Comparison of ENCODE assay signal across 1 cellular context in the genomic region with DNA sequence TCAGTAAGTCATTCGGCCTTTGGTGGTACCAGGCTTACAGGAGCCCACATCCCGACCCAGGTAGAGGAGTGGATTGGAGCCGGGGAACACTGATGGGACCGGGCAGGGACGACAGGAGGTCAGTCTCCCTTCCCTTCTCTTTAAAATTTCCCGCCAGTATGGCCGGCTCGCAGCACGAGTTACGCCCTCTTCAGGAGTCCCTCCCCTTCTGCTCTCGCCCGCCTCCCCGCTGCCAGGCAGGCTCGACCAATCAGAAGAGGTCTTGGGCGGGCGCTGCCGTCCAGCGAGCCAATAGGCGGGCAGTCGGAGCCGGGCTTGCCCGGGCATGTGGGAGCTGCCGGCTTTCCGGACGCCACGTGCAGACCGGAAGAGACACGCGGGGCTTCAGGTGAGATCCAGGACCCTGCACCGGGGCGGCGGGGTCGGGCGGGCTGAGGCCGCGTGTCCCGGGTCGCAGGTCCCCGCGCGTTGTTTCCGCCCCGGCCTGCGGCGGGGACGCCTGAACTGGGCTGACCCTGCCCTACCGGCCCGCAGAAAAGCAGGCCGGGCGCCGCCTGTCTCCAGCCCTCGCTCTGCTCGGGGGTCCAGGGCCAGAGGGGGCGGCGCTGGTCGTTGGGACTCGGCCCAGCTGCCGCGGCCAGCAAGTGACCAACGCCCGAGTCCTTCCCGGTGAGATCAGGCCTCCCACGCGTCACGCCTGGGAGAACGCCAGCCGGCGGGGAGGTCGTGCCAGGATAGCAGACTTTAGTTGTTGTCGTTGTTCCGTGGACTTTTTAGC.
TF ChIP-seq lines count a peak whose summit lies in the region.

AEN (plus strand) TSS at position 346 of the 778 bp plus-strand sequence. CDS start 4,870 bp downstream, outside the sequence.

TF ChIP-seq in WTC11, 78 proteins besides CTCF, POLR2A, EP300 and RAD21 (continued from another document and continues in another):
- TF ChIP-seq, protein P1, sequence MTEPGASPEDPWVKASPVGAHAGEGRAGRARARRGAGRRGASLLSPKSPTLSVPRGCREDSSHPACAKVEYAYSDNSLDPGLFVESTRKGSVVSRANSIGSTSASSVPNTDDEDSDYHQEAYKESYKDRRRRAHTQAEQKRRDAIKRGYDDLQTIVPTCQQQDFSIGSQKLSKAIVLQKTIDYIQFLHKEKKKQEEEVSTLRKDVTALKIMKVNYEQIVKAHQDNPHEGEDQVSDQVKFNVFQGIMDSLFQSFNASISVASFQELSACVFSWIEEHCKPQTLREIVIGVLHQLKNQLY (CRISPR knock-in tag; IDR thresholded peaks at IDR 0.05): no peak
- no peak for TF ChIP-seq ZNF425 (CRISPR knock-in tag; conservative IDR thresholded peaks at IDR 0.05)
- TF ChIP-seq ZNF219 (CRISPR knock-in tag; IDR thresholded peaks at IDR 0.05; ENCODE audit: borderline replicate concordance): no peak
- TF ChIP-seq ELF4 (CRISPR knock-in tag; IDR thresholded peaks at IDR 0.05; ENCODE audit: low read depth): 0 out of 2 replicates have a peak, but pooled peaks have one; percentile 24
- TF ChIP-seq, protein P2, sequence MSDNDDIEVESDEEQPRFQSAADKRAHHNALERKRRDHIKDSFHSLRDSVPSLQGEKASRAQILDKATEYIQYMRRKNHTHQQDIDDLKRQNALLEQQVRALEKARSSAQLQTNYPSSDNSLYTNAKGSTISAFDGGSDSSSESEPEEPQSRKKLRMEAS (CRISPR knock-in tag; IDR thresholded peaks at IDR 0.05): peak; percentile 99
- TF ChIP-seq ZBTB43 (CRISPR knock-in tag; IDR thresholded peaks at IDR 0.05): peak; percentile 80
- TF ChIP-seq, protein P3, sequence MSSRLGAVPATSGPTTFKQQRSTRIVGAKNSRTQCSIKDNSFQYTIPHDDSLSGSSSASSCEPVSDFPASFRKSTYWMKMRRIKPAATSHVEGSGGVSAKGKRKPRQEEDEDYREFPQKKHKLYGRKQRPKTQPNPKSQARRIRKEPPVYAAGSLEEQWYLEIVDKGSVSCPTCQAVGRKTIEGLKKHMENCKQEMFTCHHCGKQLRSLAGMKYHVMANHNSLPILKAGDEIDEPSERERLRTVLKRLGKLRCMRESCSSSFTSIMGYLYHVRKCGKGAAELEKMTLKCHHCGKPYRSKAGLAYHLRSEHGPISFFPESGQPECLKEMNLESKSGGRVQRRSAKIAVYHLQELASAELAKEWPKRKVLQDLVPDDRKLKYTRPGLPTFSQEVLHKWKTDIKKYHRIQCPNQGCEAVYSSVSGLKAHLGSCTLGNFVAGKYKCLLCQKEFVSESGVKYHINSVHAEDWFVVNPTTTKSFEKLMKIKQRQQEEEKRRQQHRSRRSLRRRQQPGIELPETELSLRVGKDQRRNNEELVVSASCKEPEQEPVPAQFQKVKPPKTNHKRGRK (CRISPR knock-in tag; IDR thresholded peaks at IDR 0.05; ENCODE audit: borderline replicate concordance): no peak
- TF ChIP-seq GABPB1 (CRISPR knock-in tag; IDR thresholded peaks at IDR 0.05): peak; percentile 75
- no peak for TF ChIP-seq ZNF671 (CRISPR knock-in tag; IDR thresholded peaks at IDR 0.05)
- TF ChIP-seq PRRX2 (CRISPR knock-in tag; IDR thresholded peaks at IDR 0.05): no peak
- no peak for TF ChIP-seq ZMAT4 (CRISPR knock-in tag; IDR thresholded peaks at IDR 0.05)
- peak; percentile 61; the same call in 1 of the 2 replicates for TF ChIP-seq IRF1 (CRISPR knock-in tag; IDR thresholded peaks at IDR 0.05)
- peak; percentile 100 for TF ChIP-seq TP53 (CRISPR knock-in tag; IDR thresholded peaks at IDR 0.05)
- TF ChIP-seq FOXK1 (CRISPR knock-in tag; IDR thresholded peaks at IDR 0.05): peak; percentile 64; the same call in 1 of the 2 replicates
- TF ChIP-seq ZNF263 (CRISPR knock-in tag; IDR thresholded peaks at IDR 0.05; ENCODE audit: low read depth): no peak
- peak; percentile 91 for TF ChIP-seq SP1 (CRISPR knock-in tag; conservative IDR thresholded peaks at IDR 0.05)
- TF ChIP-seq JAZF1 (CRISPR knock-in tag; IDR thresholded peaks at IDR 0.05): no peak
- no peak for TF ChIP-seq NR3C1 (CRISPR knock-in tag; conservative IDR thresholded peaks at IDR 0.05; ENCODE audit: low read depth)
- TF ChIP-seq IRF2 (CRISPR knock-in tag; IDR thresholded peaks at IDR 0.05; ENCODE audit: borderline replicate concordance, low read depth): no peak
- TF ChIP-seq USF2 (CRISPR knock-in tag; IDR thresholded peaks at IDR 0.05): peak; percentile 55
- TF ChIP-seq TCF7 (CRISPR knock-in tag; IDR thresholded peaks at IDR 0.05; ENCODE audit: low read depth): no peak
- TF ChIP-seq CDX4 (CRISPR knock-in tag; IDR thresholded peaks at IDR 0.05; ENCODE audit: borderline replicate concordance): no peak
- TF ChIP-seq CBFB (CRISPR knock-in tag; IDR thresholded peaks at IDR 0.05; ENCODE audit: low read depth): no peak
- TF ChIP-seq, protein P4, sequence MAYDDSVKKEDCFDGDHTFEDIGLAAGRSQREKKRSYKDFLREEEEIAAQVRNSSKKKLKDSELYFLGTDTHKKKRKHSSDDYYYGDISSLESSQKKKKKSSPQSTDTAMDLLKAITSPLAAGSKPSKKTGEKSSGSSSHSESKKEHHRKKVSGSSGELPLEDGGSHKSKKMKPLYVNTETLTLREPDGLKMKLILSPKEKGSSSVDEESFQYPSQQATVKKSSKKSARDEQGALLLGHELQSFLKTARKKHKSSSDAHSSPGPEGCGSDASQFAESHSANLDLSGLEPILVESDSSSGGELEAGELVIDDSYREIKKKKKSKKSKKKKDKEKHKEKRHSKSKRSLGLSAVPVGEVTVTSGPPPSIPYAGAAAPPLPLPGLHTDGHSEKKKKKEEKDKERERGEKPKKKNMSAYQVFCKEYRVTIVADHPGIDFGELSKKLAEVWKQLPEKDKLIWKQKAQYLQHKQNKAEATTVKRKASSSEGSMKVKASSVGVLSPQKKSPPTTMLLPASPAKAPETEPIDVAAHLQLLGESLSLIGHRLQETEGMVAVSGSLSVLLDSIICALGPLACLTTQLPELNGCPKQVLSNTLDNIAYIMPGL (CRISPR knock-in tag; IDR thresholded peaks at IDR 0.05): peak; percentile 91; the same call in 1 of the 2 replicates
- peak; percentile 78; the same call in 1 of the 2 replicates for TF ChIP-seq FOXP1 (CRISPR knock-in tag; IDR thresholded peaks at IDR 0.05; ENCODE audit: borderline replicate concordance)
- no peak for TF ChIP-seq SOX15 (CRISPR knock-in tag; IDR thresholded peaks at IDR 0.05)
- TF ChIP-seq CREB1 (CRISPR knock-in tag; IDR thresholded peaks at IDR 0.05): peak; percentile 38; the same call in 1 of the 2 replicates
- no peak for TF ChIP-seq MXD4 (CRISPR knock-in tag; IDR thresholded peaks at IDR 0.05; ENCODE audit: borderline replicate concordance)
- no peak for TF ChIP-seq GRHL2 (CRISPR knock-in tag; IDR thresholded peaks at IDR 0.05; ENCODE audit: insufficient replicate concordance, severe bottlenecking)
- no peak for TF ChIP-seq STAT6 (CRISPR knock-in tag; conservative IDR thresholded peaks at IDR 0.05; ENCODE audit: low read depth)
- TF ChIP-seq USF1 (CRISPR knock-in tag; IDR thresholded peaks at IDR 0.05): peak; percentile 75
- TF ChIP-seq, protein P5, sequence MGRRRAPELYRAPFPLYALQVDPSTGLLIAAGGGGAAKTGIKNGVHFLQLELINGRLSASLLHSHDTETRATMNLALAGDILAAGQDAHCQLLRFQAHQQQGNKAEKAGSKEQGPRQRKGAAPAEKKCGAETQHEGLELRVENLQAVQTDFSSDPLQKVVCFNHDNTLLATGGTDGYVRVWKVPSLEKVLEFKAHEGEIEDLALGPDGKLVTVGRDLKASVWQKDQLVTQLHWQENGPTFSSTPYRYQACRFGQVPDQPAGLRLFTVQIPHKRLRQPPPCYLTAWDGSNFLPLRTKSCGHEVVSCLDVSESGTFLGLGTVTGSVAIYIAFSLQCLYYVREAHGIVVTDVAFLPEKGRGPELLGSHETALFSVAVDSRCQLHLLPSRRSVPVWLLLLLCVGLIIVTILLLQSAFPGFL (CRISPR knock-in tag; IDR thresholded peaks at IDR 0.05; ENCODE audit: borderline replicate concordance): 0 out of 2 replicates have a peak, but pooled peaks have one; percentile 35
- TF ChIP-seq ATF2 (CRISPR knock-in tag; IDR thresholded peaks at IDR 0.05; ENCODE audit: borderline replicate concordance, low read depth): no peak
- TF ChIP-seq NR2C2 (CRISPR knock-in tag; IDR thresholded peaks at IDR 0.05): no peak
